Comparison of ENCODE assay signal across 18 cellular contexts in genomic region chr7:79620291-79620690, GRCh38.
A peak's percentile ranks its signal among the peaks of the same experiment; 100 is the strongest.
DNase-seq lines count a peak whose midpoint lies in the region; ATAC-seq and TF ChIP-seq lines count a peak whose summit lies in the region.
"Had no signal": no experiment of that assay in that cellular context is flagged by ENCODE, and none has a peak within 500 bp of the region (broad histone marks: within the 10 kb centered on the region; RNA-seq: fewer than 3 reads in every experiment).

No MANE protein-coding gene starts in this region.

- H4K20me1 ChIP-seq in PC-9 (ENCODE audit: insufficient read depth): no peaks in the 10 kb centered on the region
- no peaks in the 10 kb centered on the region for H4K20me1 ChIP-seq in neural progenitor cell (ENCODE audit: low read depth)

- H3K4me1 Mint-ChIP-seq in neural progenitor cell: no peaks in the 10 kb centered on the region
- H3K4me1 Mint-ChIP-seq: IgD-negative memory B cell had no signal

- no peak for ATAC-seq in HG02798 (IDR thresholded peaks at IDR 0.05; ENCODE audit: poor library complexity, unreplicated experiment)

- TF ChIP-seq POLR2A in prostate gland (IDR thresholded peaks at IDR 0.05): no peak

- no peak overlapping the region for H3K4me3 Mint-ChIP-seq in neural progenitor cell
- H3K4me3 Mint-ChIP-seq: IgD-negative memory B cell had no signal

- CTCF ChIA-PET in PC-9 (lab: Charles Lee): no interaction called here

- no peak overlapping the region for H3K27ac Mint-ChIP-seq in neural progenitor cell
- H3K27ac Mint-ChIP-seq: IgD-negative memory B cell had no signal

- 0 out of 2 replicates have a peak overlapping the region, but pooled peaks have one; percentile 8 for H3K4me2 ChIP-seq in PC-9
- no peak overlapping the region for H3K4me2 ChIP-seq in neural progenitor cell

- 10% methylated on average over 1 of the region's 1 CpG for WGBS in prostate gland

- H3K9me2 ChIP-seq in PC-9 (ENCODE audit: insufficient read depth): no peaks in the 10 kb centered on the region

- no peak overlapping the region for H3K4me3 ChIP-seq in PC-9
- no peak overlapping the region for H3K4me3 ChIP-seq in neural progenitor cell
- no peak overlapping the region for H3K4me3 ChIP-seq in prostate gland
- H3K4me3 ChIP-seq: SJCRH30 had no signal

- DNase-seq in DMS53 (lab: John Stamatoyannopoulos, UW): peak; percentile 67
- DNase-seq in PC-9: no peak
- DNase-seq in epithelial cell of prostate (ENCODE audit: low read depth, low spot score): no peak
- DNase-seq in neural progenitor cell (ENCODE audit: low spot score): no peak
- DNase-seq in prostate gland (ENCODE audit: low spot score): no peak
- DNase-seq in Kasumi-1 (lab: John Stamatoyannopoulos, UW): no peak
- no peak for DNase-seq in NCI-H1694 treated with DMSO at 0.1 percent for 48 hours (lab: John Stamatoyannopoulos, UW)
- DNase-seq: C1 segment of cervical spinal cord; DMS 273 treated with DMSO at 0.1 percent for 48 hours; EL; NCI-H187 treated with DMSO at 0.1 percent for 48 hours; NCI-H2171; NCI-H446; NK-92 treated with Interleukin-12 subunit alpha and Interleukin-12 subunit beta, amount 100 ng/mL, for 24 hours; RPMI8226; SJCRH30 had no signal

- H3K36me3 ChIP-seq in PC-9 (ENCODE audit: low read depth) (no peaks in the 10 kb centered on the region), neural progenitor cell (no peaks in the 10 kb centered on the region), prostate gland (no peaks in the 10 kb centered on the region)
- H3K36me3 ChIP-seq: SJCRH30 had no signal

- H3K27me3 Mint-ChIP-seq in neural progenitor cell (ENCODE audit: insufficient read depth, low read depth): peaks cover 2% of the 10 kb centered on the region
- H3K27me3 Mint-ChIP-seq: IgD-negative memory B cell had no signal

- H3K9me3 ChIP-seq in PC-9 (ENCODE audit: insufficient read depth, low read depth) (peaks cover 9% of the 10 kb centered on the region; the same call in 1 of the 2 replicates), neural progenitor cell (ENCODE audit: low read depth) (no peaks in the 10 kb centered on the region), prostate gland (no peaks in the 10 kb centered on the region)
- H3K9me3 ChIP-seq: SJCRH30 had no signal

- no peaks in the 10 kb centered on the region for H3K27me3 ChIP-seq in PC-9 (ENCODE audit: insufficient read depth, low read depth)
- H3K27me3 ChIP-seq in neural progenitor cell: no peaks in the 10 kb centered on the region
- no peaks in the 10 kb centered on the region for H3K27me3 ChIP-seq in prostate gland (replicated peaks; ENCODE audit: insufficient read depth)
- H3K27me3 ChIP-seq: SJCRH30 had no signal

- no peaks in the 10 kb centered on the region for H3K36me3 Mint-ChIP-seq in neural progenitor cell
- H3K36me3 Mint-ChIP-seq: IgD-negative memory B cell had no signal

- POLR2A ChIA-PET in PC-9 (lab: Charles Lee; ENCODE audit: unreplicated experiment): no interaction called here

- H2AFZ ChIP-seq in PC-9 (peak overlapping the region; percentile 73; the same call in 1 of the 2 replicates), neural progenitor cell (replicated peaks) (peak overlapping the region; percentile 22)

- peaks cover 3% of the 10 kb centered on the region for H3K9me3 Mint-ChIP-seq in neural progenitor cell

- no peaks in the 10 kb centered on the region for H3K79me2 ChIP-seq in PC-9 (ENCODE audit: low read depth)
- H3K79me2 ChIP-seq in neural progenitor cell (ENCODE audit: low read depth): no peaks in the 10 kb centered on the region

- BruUV-seq in PC-9 (replicated peaks; lab: Mats Ljungman, UMichigan): no TSS peak

- peaks cover 15% of the 10 kb centered on the region for H3K4me1 ChIP-seq in PC-9 (replicated peaks; ENCODE audit: insufficient read depth)
- H3K4me1 ChIP-seq in neural progenitor cell: no peaks in the 10 kb centered on the region
- H3K4me1 ChIP-seq in prostate gland (replicated peaks): no peaks in the 10 kb centered on the region
- H3K4me1 ChIP-seq: SJCRH30 had no signal

- intact Hi-C loops in PC-9 (cut with micrococcal nuclease; ENCODE audit: unreplicated experiment) (no loop called here), prostate gland (cut with DNase I) (no loop called here)

- H3K27ac ChIP-seq in PC-9 (peak overlapping the region; percentile 34; the same call in 1 of the 2 replicates), epithelial cell of prostate (peak overlapping the region; percentile 30), neural progenitor cell (no peak overlapping the region), prostate gland (no peak overlapping the region)
- H3K27ac ChIP-seq: SJCRH30 had no signal

- H3F3A ChIP-seq in PC-9 (ENCODE audit: insufficient read depth, low read depth): peaks cover 7% of the 10 kb centered on the region; the same call in 1 of the 2 replicates
- H3F3A ChIP-seq in neural progenitor cell (ENCODE audit: low read depth): no peaks in the 10 kb centered on the region

- TF ChIP-seq CTCF in PC-9 (conservative IDR thresholded peaks at IDR 0.05) (no peak), neural progenitor cell (IDR thresholded peaks at IDR 0.05) (no peak), prostate gland (IDR thresholded peaks at IDR 0.05) (no peak)

- no peak overlapping the region for H3K9ac ChIP-seq in neural progenitor cell

Comparison
In these comparisons a context has a peak if more than half of its experiments do, and no peak if none do; other contexts are left out.
1. H3K27ac ChIP-seq: peak in PC-9 (single experiment) and epithelial cell of prostate (single experiment); none in neural progenitor cell (single experiment) and prostate gland (0 of 2).